ENCODE assay signal across 17 cellular contexts in the genomic region with DNA sequence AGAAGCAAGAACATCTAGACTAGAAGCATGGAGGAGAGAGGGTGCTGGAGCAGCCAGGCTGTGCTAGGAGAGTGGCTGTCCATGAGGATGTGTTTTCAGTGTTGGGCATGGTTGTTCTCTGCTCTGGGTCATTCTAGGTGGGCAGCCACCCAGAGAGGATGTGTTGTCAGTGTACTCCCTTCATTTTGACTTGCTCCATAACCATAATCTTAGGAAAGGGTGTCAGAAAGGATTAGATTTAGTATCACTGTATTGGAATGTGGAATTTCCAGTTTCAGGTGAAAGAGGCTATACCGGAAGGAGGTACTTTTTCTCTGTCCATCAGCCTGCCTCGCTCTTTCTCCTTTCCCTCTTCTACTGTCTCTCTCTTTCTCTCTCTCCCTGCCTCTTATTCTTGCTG.
DNase-seq lines count a peak whose midpoint lies in the region; ATAC-seq and TF ChIP-seq lines count a peak whose summit lies in the region.
"Had no signal": no experiment of that assay in that cellular context is flagged by ENCODE, and none has a peak within 500 bp of the region (broad histone marks: within the 10 kb centered on the region; RNA-seq: fewer than 3 reads in every experiment).

No MANE protein-coding gene starts in this region.

- DNase-seq in Calu3 (no peak), RWPE2 (ENCODE audit: low spot score) (no peak), mucosa of descending colon (no peak), SW480 (ENCODE audit: low spot score) (no peak), NCI-H2227 treated with DMSO at 0.1 percent for 48 hours (lab: John Stamatoyannopoulos, UW) (no peak), amniotic stem cell (lab: John Stamatoyannopoulos, UW) (no peak), NCI-H2029 treated with DMSO at 0.1 percent for 48 hours (lab: John Stamatoyannopoulos, UW) (no peak)
- DNase-seq: CD4-positive, CD25-positive, alpha-beta regulatory T cell; DMS79; HCEC 1CT; NCI-H1436 treated with DMSO at 0.1 percent for 48 hours; NCI-H2107; NCI-H748 treated with DMSO at 0.1 percent for 48 hours; SHP77 treated with DMSO at 0.1 percent for 48 hours had no signal

- no peaks in the 10 kb centered on the region for H3K9me3 Mint-ChIP-seq in Calu3 (ENCODE audit: low read depth, unreplicated experiment)

- no peak overlapping the region for H3K4me3 Mint-ChIP-seq in Calu3 (ENCODE audit: low read depth, unreplicated experiment)
- H3K4me3 Mint-ChIP-seq: CD4-positive, CD25-positive, alpha-beta regulatory T cell had no signal

- H3K9me3 ChIP-seq in RWPE2 (ENCODE audit: severe bottlenecking) = no peaks in the 10 kb centered on the region
- no peaks in the 10 kb centered on the region for H3K9me3 ChIP-seq in mucosa of descending colon

- H3K4me1 ChIP-seq in RWPE2 (ENCODE audit: insufficient read depth, poor library complexity, severe bottlenecking) (peaks cover 33% of the 10 kb centered on the region), mucosa of descending colon (ENCODE audit: low read depth) (peaks cover 6% of the 10 kb centered on the region)

- TF ChIP-seq CTCF in Calu3 (IDR thresholded peaks at IDR 0.05; ENCODE audit: unreplicated experiment) (no peak), RWPE2 (IDR thresholded peaks at IDR 0.05; ENCODE audit: poor library complexity, severe bottlenecking) (no peak), mucosa of descending colon (IDR thresholded peaks at IDR 0.05) (no peak)

- peaks cover 8% of the 10 kb centered on the region for H3K27me3 Mint-ChIP-seq in Calu3 (ENCODE audit: unreplicated experiment)
- H3K27me3 Mint-ChIP-seq: CD4-positive, CD25-positive, alpha-beta regulatory T cell had no signal

- H3K4me3 ChIP-seq in RWPE2 (ENCODE audit: severe bottlenecking) = no peak overlapping the region
- H3K4me3 ChIP-seq in mucosa of descending colon = no peak overlapping the region
- H3K4me3 ChIP-seq: K562 had no signal

- peaks cover 12% of the 10 kb centered on the region for H3K4me1 Mint-ChIP-seq in Calu3 (ENCODE audit: low read depth, unreplicated experiment)
- H3K4me1 Mint-ChIP-seq: CD4-positive, CD25-positive, alpha-beta regulatory T cell had no signal

- no peaks in the 10 kb centered on the region for H3K36me3 Mint-ChIP-seq in Calu3 (ENCODE audit: insufficient read depth, unreplicated experiment)
- H3K36me3 Mint-ChIP-seq: CD4-positive, CD25-positive, alpha-beta regulatory T cell had no signal

- CTCF ChIA-PET in Calu3 (lab: Charles Lee) = interaction anchor here (1.0 kb wide), 1 partner anchor 94 kb away, joined by 3 read pairs; no protein-coding TSS in a partner anchor

- no peaks in the 10 kb centered on the region for H3K27me3 ChIP-seq in RWPE2 (ENCODE audit: insufficient read depth, poor library complexity, severe bottlenecking)

- intact Hi-C loops in Calu3 (cut with micrococcal nuclease; ENCODE audit: unreplicated experiment) (no loop called here), mucosa of descending colon (cut with DNase I, micrococcal nuclease) (no loop called here)

- ATAC-seq in RWPE2 (ENCODE audit: low read depth) = peak; percentile 71
- peak; percentile 55 for ATAC-seq in esophagus mucosa
- peak; percentile 29 for ATAC-seq in mucosa of descending colon
- ATAC-seq: K562, Panc1 had no signal

- no TSS peak for BruUV-seq in Calu3 (replicated peaks; lab: Mats Ljungman, UMichigan)

- H3K36me3 ChIP-seq in RWPE2 (ENCODE audit: low read depth) (no peaks in the 10 kb centered on the region), mucosa of descending colon (ENCODE audit: low read depth) (no peaks in the 10 kb centered on the region)

- peak overlapping the region; percentile 67 for H3K27ac Mint-ChIP-seq in Calu3 (ENCODE audit: unreplicated experiment)
- H3K27ac Mint-ChIP-seq: CD4-positive, CD25-positive, alpha-beta regulatory T cell had no signal

- H3K27ac ChIP-seq in RWPE2 (ENCODE audit: poor library complexity, severe bottlenecking) = peak overlapping the region; percentile 79
